In genomic region chrY:8655017-8655416, GRCh38 we compare ENCODE assay signal across 25 cellular contexts.
"Had no signal": no experiment of that assay in that cellular context is flagged by ENCODE, and none has a peak within 500 bp of the region (broad histone marks: within the 10 kb centered on the region; RNA-seq: fewer than 3 reads in every experiment).

No MANE protein-coding gene starts in this region.

- H3K79me2 ChIP-seq: hepatocyte had no signal

- DNase-seq: colonic mucosa; cortex of kidney; effector CD8-positive, alpha-beta T cell; effector memory CD8-positive, alpha-beta T cell; endodermal cell; erythroblast; esophagus squamous epithelium; foreskin fibroblast; foreskin melanocyte; glutamatergic neuron; head of caudate nucleus; hypothalamus; immature natural killer cell; islet precursor cell; kidney; kidney glomerular epithelial cell; left lung; lower lobe of right lung; mesenchymal stem cell; mucosa of descending colon; naive B cell had no signal

- H3K4me1 ChIP-seq: colonic mucosa, esophagus squamous epithelium, gastrocnemius medialis, left lung, lower lobe of right lung had no signal

- H3K4me3 ChIP-seq: colonic mucosa, esophagus squamous epithelium, gastrocnemius medialis, hepatocyte, left lung, lower lobe of right lung, mucosa of descending colon had no signal

- H3K36me3 ChIP-seq: colonic mucosa, esophagus squamous epithelium, gastrocnemius medialis, left lung, lower lobe of right lung had no signal

- H3K4me2 ChIP-seq: hepatocyte had no signal

- ATAC-seq: effector memory CD8-positive, alpha-beta T cell; esophagus mucosa; left lung; lower lobe of right lung; mucosa of descending colon had no signal

- H2AFZ ChIP-seq: hepatocyte had no signal

- H3K27ac ChIP-seq: colonic mucosa, epithelial cell of prostate, hepatocyte, left lung, lower lobe of right lung had no signal

- H3K27me3 ChIP-seq: colonic mucosa, esophagus squamous epithelium, gastrocnemius medialis, hepatocyte, left lung had no signal

- H3K9me3 ChIP-seq: colonic mucosa, esophagus squamous epithelium, gastrocnemius medialis, left lung, lower lobe of right lung, mucosa of descending colon had no signal
